In the genomic region with DNA sequence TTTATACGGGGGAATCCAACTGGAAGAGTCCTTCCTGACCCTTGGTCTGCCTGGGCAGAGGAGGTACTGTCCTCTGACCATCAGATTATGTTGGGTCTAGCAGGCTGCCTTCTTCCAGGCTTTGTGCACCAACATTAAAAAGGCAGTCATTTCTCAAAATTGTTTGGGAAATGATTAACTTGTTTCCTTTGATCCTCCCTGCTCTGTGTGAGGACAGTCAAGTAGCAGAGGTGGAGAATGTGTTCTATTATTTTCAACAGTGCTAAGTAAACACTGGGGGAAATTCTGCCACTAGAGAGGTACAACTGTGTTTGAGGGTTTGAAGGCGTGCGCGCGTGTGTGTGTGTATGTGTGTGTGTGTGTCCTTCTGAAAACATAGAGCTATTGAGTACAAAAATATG, we compare ENCODE assay signal across 1 cellular context.
A peak's percentile ranks its signal among the peaks of the same experiment; 100 is the strongest.
TF ChIP-seq lines count a peak whose summit lies in the region.

No MANE protein-coding gene starts in this region.

TF ChIP-seq in GM12878, 131 proteins besides CTCF, POLR2A, EP300 and RAD21:
- TF ChIP-seq MLLT1 (IDR thresholded peaks at IDR 0.05) (peak; percentile 29; the same call in 1 of the 2 replicates), CHD2 (IDR thresholded peaks at IDR 0.05; ENCODE audit: borderline replicate concordance, low read depth, low read length) (no peak)
